In the genomic region with DNA sequence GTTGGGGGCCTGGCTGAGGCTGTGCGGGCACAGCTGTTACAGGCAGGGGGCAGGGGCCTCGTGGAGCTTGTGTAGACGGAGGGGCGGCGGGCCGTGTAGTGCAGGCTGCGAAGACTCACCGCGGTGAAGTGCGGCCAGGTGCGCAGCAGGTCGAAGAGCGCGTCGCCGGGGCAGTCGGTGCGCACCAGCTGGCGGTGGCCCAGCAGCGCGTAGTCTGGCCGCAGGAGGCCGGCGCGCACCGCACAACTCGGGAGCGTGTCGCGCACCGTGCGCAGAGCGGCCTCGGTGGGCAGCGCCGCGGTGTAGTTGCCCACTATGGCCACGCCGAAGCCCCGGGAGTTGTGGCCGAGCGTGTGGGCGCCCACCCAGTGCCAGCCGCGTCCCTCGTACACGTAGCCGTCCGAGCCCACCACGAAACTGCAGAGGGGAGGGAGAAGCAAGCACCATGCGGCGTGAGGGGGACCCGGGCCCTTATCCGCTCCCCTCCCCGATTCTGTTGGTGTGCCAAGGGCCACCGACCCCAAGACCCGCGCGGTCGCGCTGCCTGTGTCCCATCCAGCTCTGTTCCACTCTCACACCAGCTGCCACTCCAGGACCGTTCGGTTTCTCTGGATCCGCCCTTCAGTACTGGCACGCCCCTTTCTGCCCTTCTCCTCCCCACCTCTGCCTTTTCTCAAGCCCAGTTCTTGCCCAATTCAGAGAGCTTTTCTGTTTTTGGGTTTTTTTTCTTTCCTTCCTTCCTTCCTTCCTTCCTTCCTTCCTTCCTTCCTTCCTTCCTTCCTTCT, we compare ENCODE assay signal across 2 cellular contexts.
TF ChIP-seq lines count a peak whose summit lies in the region.

No MANE protein-coding gene starts in this region.

TF ChIP-seq in A549, 52 proteins besides CTCF, POLR2A, EP300 and RAD21:
- TF ChIP-seq MYC (IDR thresholded peaks at IDR 0.05; ENCODE audit: borderline replicate concordance, low read length): no peak
- no peak for TF ChIP-seq CBX8 (IDR thresholded peaks at IDR 0.05)
- TF ChIP-seq, protein P1, sequence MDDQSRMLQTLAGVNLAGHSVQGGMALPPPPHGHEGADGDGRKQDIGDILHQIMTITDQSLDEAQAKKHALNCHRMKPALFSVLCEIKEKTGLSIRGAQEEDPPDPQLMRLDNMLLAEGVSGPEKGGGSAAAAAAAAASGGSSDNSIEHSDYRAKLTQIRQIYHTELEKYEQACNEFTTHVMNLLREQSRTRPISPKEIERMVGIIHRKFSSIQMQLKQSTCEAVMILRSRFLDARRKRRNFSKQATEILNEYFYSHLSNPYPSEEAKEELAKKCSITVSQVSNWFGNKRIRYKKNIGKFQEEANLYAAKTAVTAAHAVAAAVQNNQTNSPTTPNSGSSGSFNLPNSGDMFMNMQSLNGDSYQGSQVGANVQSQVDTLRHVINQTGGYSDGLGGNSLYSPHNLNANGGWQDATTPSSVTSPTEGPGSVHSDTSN (IDR thresholded peaks at IDR 0.05): no peak
- no peak for TF ChIP-seq HDAC2 (IDR thresholded peaks at IDR 0.05)
- TF ChIP-seq MAFK (IDR thresholded peaks at IDR 0.05; ENCODE audit: partially characterized antibody): no peak
- no peak for TF ChIP-seq RFX5 (IDR thresholded peaks at IDR 0.05)
- no peak for TF ChIP-seq EHF (CRISPR knock-in tag; IDR thresholded peaks at IDR 0.05)
- TF ChIP-seq CHD4 (IDR thresholded peaks at IDR 0.05; ENCODE audit: borderline replicate concordance): no peak
- TF ChIP-seq POLR2AphosphoS2 (conservative IDR thresholded peaks at IDR 0.05; ENCODE audit: low read length): no peak
- no peak for TF ChIP-seq HEYL (CRISPR knock-in tag; IDR thresholded peaks at IDR 0.05)
- no peak for TF ChIP-seq CHD2 (IDR thresholded peaks at IDR 0.05; ENCODE audit: low read length, partially characterized antibody)
- TF ChIP-seq, protein P2, sequence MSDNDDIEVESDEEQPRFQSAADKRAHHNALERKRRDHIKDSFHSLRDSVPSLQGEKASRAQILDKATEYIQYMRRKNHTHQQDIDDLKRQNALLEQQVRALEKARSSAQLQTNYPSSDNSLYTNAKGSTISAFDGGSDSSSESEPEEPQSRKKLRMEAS (IDR thresholded peaks at IDR 0.05): no peak
- TF ChIP-seq HES2 (IDR thresholded peaks at IDR 0.05): no peak
- TF ChIP-seq FOSL2 (IDR thresholded peaks at IDR 0.05): no peak
- no peak for TF ChIP-seq FOSL2 (CRISPR knock-in tag; IDR thresholded peaks at IDR 0.05)
- no peak for TF ChIP-seq TFCP2L1 (CRISPR knock-in tag; IDR thresholded peaks at IDR 0.05)
- no peak for TF ChIP-seq ESRRA (IDR thresholded peaks at IDR 0.05; ENCODE audit: borderline replicate concordance, low read length)
- TF ChIP-seq NPAS2 (CRISPR knock-in tag; IDR thresholded peaks at IDR 0.05; ENCODE audit: borderline replicate concordance): no peak
- no peak for TF ChIP-seq JUN (IDR thresholded peaks at IDR 0.05)
- TF ChIP-seq, protein P3, sequence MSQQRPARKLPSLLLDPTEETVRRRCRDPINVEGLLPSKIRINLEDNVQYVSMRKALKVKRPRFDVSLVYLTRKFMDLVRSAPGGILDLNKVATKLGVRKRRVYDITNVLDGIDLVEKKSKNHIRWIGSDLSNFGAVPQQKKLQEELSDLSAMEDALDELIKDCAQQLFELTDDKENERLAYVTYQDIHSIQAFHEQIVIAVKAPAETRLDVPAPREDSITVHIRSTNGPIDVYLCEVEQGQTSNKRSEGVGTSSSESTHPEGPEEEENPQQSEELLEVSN (IDR thresholded peaks at IDR 0.05; ENCODE audit: borderline replicate concordance, low read depth): no peak
TF ChIP-seq in A549: peak in this region for 0.

TF ChIP-seq in HepG2, 621 proteins besides CTCF, POLR2A, EP300 and RAD21:
- TF ChIP-seq ZNF468 (CRISPR knock-in tag; IDR thresholded peaks at IDR 0.05): no peak
- no peak for TF ChIP-seq GATA4 (IDR thresholded peaks at IDR 0.05; ENCODE audit: borderline replicate concordance, low read depth)
- no peak for TF ChIP-seq CEBPB (IDR thresholded peaks at IDR 0.05; ENCODE audit: borderline replicate concordance, low read depth, low read length)
- TF ChIP-seq CBX5 (CRISPR knock-in tag; IDR thresholded peaks at IDR 0.05; ENCODE audit: borderline replicate concordance): no peak
- TF ChIP-seq RORA (CRISPR knock-in tag; IDR thresholded peaks at IDR 0.05): no peak
- TF ChIP-seq ZBTB26 (CRISPR knock-in tag; IDR thresholded peaks at IDR 0.05; ENCODE audit: borderline replicate concordance): no peak
- no peak for TF ChIP-seq ZNF550 (CRISPR knock-in tag; IDR thresholded peaks at IDR 0.05; ENCODE audit: borderline replicate concordance)
- TF ChIP-seq ZFP36L1 (CRISPR knock-in tag; IDR thresholded peaks at IDR 0.05): no peak
- TF ChIP-seq, protein P4, sequence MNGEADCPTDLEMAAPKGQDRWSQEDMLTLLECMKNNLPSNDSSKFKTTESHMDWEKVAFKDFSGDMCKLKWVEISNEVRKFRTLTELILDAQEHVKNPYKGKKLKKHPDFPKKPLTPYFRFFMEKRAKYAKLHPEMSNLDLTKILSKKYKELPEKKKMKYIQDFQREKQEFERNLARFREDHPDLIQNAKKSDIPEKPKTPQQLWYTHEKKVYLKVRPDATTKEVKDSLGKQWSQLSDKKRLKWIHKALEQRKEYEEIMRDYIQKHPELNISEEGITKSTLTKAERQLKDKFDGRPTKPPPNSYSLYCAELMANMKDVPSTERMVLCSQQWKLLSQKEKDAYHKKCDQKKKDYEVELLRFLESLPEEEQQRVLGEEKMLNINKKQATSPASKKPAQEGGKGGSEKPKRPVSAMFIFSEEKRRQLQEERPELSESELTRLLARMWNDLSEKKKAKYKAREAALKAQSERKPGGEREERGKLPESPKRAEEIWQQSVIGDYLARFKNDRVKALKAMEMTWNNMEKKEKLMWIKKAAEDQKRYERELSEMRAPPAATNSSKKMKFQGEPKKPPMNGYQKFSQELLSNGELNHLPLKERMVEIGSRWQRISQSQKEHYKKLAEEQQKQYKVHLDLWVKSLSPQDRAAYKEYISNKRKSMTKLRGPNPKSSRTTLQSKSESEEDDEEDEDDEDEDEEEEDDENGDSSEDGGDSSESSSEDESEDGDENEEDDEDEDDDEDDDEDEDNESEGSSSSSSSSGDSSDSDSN (CRISPR knock-in tag; IDR thresholded peaks at IDR 0.05): no peak
- no peak for TF ChIP-seq ZNF230 (CRISPR knock-in tag; IDR thresholded peaks at IDR 0.05)
- TF ChIP-seq, protein P5, sequence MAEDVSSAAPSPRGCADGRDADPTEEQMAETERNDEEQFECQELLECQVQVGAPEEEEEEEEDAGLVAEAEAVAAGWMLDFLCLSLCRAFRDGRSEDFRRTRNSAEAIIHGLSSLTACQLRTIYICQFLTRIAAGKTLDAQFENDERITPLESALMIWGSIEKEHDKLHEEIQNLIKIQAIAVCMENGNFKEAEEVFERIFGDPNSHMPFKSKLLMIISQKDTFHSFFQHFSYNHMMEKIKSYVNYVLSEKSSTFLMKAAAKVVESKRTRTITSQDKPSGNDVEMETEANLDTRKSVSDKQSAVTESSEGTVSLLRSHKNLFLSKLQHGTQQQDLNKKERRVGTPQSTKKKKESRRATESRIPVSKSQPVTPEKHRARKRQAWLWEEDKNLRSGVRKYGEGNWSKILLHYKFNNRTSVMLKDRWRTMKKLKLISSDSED (CRISPR knock-in tag; IDR thresholded peaks at IDR 0.05): no peak
- TF ChIP-seq, protein P6, sequence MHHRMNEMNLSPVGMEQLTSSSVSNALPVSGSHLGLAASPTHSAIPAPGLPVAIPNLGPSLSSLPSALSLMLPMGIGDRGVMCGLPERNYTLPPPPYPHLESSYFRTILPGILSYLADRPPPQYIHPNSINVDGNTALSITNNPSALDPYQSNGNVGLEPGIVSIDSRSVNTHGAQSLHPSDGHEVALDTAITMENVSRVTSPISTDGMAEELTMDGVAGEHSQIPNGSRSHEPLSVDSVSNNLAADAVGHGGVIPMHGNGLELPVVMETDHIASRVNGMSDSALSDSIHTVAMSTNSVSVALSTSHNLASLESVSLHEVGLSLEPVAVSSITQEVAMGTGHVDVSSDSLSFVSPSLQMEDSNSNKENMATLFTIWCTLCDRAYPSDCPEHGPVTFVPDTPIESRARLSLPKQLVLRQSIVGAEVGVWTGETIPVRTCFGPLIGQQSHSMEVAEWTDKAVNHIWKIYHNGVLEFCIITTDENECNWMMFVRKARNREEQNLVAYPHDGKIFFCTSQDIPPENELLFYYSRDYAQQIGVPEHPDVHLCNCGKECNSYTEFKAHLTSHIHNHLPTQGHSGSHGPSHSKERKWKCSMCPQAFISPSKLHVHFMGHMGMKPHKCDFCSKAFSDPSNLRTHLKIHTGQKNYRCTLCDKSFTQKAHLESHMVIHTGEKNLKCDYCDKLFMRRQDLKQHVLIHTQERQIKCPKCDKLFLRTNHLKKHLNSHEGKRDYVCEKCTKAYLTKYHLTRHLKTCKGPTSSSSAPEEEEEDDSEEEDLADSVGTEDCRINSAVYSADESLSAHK (CRISPR knock-in tag; IDR thresholded peaks at IDR 0.05; ENCODE audit: borderline replicate concordance): no peak
- TF ChIP-seq, protein P7, sequence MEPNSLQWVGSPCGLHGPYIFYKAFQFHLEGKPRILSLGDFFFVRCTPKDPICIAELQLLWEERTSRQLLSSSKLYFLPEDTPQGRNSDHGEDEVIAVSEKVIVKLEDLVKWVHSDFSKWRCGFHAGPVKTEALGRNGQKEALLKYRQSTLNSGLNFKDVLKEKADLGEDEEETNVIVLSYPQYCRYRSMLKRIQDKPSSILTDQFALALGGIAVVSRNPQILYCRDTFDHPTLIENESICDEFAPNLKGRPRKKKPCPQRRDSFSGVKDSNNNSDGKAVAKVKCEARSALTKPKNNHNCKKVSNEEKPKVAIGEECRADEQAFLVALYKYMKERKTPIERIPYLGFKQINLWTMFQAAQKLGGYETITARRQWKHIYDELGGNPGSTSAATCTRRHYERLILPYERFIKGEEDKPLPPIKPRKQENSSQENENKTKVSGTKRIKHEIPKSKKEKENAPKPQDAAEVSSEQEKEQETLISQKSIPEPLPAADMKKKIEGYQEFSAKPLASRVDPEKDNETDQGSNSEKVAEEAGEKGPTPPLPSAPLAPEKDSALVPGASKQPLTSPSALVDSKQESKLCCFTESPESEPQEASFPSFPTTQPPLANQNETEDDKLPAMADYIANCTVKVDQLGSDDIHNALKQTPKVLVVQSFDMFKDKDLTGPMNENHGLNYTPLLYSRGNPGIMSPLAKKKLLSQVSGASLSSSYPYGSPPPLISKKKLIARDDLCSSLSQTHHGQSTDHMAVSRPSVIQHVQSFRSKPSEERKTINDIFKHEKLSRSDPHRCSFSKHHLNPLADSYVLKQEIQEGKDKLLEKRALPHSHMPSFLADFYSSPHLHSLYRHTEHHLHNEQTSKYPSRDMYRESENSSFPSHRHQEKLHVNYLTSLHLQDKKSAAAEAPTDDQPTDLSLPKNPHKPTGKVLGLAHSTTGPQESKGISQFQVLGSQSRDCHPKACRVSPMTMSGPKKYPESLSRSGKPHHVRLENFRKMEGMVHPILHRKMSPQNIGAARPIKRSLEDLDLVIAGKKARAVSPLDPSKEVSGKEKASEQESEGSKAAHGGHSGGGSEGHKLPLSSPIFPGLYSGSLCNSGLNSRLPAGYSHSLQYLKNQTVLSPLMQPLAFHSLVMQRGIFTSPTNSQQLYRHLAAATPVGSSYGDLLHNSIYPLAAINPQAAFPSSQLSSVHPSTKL (CRISPR knock-in tag; IDR thresholded peaks at IDR 0.05): no peak
- TF ChIP-seq ATF7-NPFF (CRISPR knock-in tag; IDR thresholded peaks at IDR 0.05; ENCODE audit: low read depth): no peak
- TF ChIP-seq PHF5A (CRISPR knock-in tag; IDR thresholded peaks at IDR 0.05; ENCODE audit: low read depth, unreplicated experiment): no peak
- no peak for TF ChIP-seq ZNF431 (CRISPR knock-in tag; IDR thresholded peaks at IDR 0.05; ENCODE audit: borderline replicate concordance, low read depth)
- TF ChIP-seq RNF2 (conservative IDR thresholded peaks at IDR 0.05; ENCODE audit: low read depth): no peak
- TF ChIP-seq ZNF430 (CRISPR knock-in tag; IDR thresholded peaks at IDR 0.05): no peak
- no peak for TF ChIP-seq MYPOP (CRISPR knock-in tag; IDR thresholded peaks at IDR 0.05)
